ENCODE assay signal across 23 cellular contexts in the genomic region with DNA sequence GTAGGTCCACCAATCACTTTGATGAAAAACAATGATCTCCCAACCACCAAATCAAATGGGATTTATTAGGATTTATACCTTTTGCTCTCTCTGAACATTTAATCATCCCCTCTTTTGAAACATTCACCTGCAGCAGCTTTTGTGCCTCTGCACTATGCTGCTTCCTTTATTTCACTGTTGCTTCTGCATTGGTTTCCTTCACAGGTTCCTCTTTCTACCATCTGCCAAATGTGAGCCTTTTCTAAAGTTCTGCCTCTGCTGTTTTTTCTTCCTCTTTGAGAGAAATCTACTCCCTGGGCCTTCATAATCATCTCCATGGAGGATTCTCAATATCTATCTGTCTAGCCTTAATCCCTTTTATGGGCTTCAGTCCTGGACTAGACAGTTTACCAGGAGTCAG. TPM values are rescaled to one million over a fixed set of nuclear protein-coding genes. Genes with fewer than 3 reads are reported as not detected.
DNase-seq lines count a peak whose midpoint lies in the region; ATAC-seq, FAIRE-seq and TF ChIP-seq lines count a peak whose summit lies in the region.
"Had no signal": no experiment of that assay in that cellular context is flagged by ENCODE, and none has a peak within 500 bp of the region (broad histone marks: within the 10 kb centered on the region; RNA-seq: fewer than 3 reads in every experiment).

No MANE protein-coding gene starts in this region.

- no peaks in the 10 kb centered on the region for H3K9me2 ChIP-seq in SU-DHL-6 (replicated peaks; ENCODE audit: insufficient read depth, low read length)

- no peaks in the 10 kb centered on the region for H3K27me3 ChIP-seq in SU-DHL-6 (ENCODE audit: low read length)
- H3K27me3 ChIP-seq: SJCRH30 had no signal

- peak overlapping the region; percentile 69 for H3K27ac ChIP-seq in SU-DHL-6 (ENCODE audit: low read depth, low read length)
- H3K27ac ChIP-seq: prostate gland, SJCRH30, skin epidermis had no signal

- H3K27me3 Mint-ChIP-seq in naive B cell = no peaks in the 10 kb centered on the region

- peak overlapping the region in 5 of 8 donors; percentile 5 to 58 (median 31) for H3K4me3 Mint-ChIP-seq in naive B cell
- H3K4me3 Mint-ChIP-seq: nephron had no signal

- H3K9ac ChIP-seq in SU-DHL-6 (ENCODE audit: low read length) = no peak overlapping the region

- no peak for DNase-seq in GM12891 (ENCODE audit: insufficient read length, low spot score)
- peak; percentile 46 for DNase-seq in NAMALWA (ENCODE audit: low spot score)
- peak; percentile 46 for DNase-seq in naive B cell
- no peak for DNase-seq in AG08395 (ENCODE audit: low spot score)
- DNase-seq: activated CD4-positive, alpha-beta T cell treated with anti-CD3 and anti-CD28 coated beads for 48 hours; activated naive CD4-positive, alpha-beta T cell; foreskin fibroblast; kidney glomerular epithelial cell; mesendoderm; NCI-H1694; NCI-H446 treated with DMSO at 0.1 percent for 48 hours; SJCRH30; stimulated activated CD8-positive, alpha-beta memory T cell treated with anti-CD3 and anti-CD28 coated beads, Interleukin-4, amount 100 ng/mL, for 48 hours; T-helper 9 cell had no signal

- H3K9me3 ChIP-seq in SU-DHL-6 (ENCODE audit: insufficient read depth, low read length) = no peaks in the 10 kb centered on the region
- H3K9me3 ChIP-seq: prostate gland, SJCRH30 had no signal

- peak; percentile 31 for FAIRE-seq in GM12891 (lab: Jason Lieb, UNC)
- FAIRE-seq: G401.6, GM12878 had no signal

- H3K9me3 Mint-ChIP-seq in naive B cell = no peaks in the 10 kb centered on the region
- H3K9me3 Mint-ChIP-seq: nephron had no signal

- peaks cover 17 to 25% (median 21%) of the 10 kb centered on the region in 3 donors for H3K4me1 Mint-ChIP-seq in naive B cell
- H3K4me1 Mint-ChIP-seq: nephron had no signal

- TF ChIP-seq POLR2A in GM12891 (IDR thresholded peaks at IDR 0.05; ENCODE audit: low read depth, low read length) = no peak

- H3K4me2 ChIP-seq in SU-DHL-6 (ENCODE audit: low read depth, low read length, poor library complexity, severe bottlenecking) = peak overlapping the region; percentile 30

- H2AFZ ChIP-seq in SU-DHL-6 (ENCODE audit: low read depth, low read length, severe bottlenecking) = no peak overlapping the region

- ATAC-seq in naive B cell (ENCODE audit: low read depth in 2 of 2) (peak; percentile 99), GM18909 (IDR thresholded peaks at IDR 0.05; ENCODE audit: poor library complexity, unreplicated experiment) (no peak), GM19463 (IDR thresholded peaks at IDR 0.05; ENCODE audit: unreplicated experiment) (no peak), GM21529 (IDR thresholded peaks at IDR 0.05; ENCODE audit: unreplicated experiment) (no peak)
- ATAC-seq: GM12878 had no signal

- H3K4me3 ChIP-seq in SU-DHL-6 (ENCODE audit: insufficient read depth, low read length, poor library complexity, severe bottlenecking) = no peak overlapping the region
- H3K4me3 ChIP-seq: GM12878, prostate gland, SJCRH30, skin epidermis had no signal

- peaks cover 13% of the 10 kb centered on the region in 2 donors for H3K36me3 Mint-ChIP-seq in naive B cell

- H3K36me3 ChIP-seq in SU-DHL-6 (ENCODE audit: low read length) = peaks cover 3% of the 10 kb centered on the region; the same call in 1 of the 2 replicates
- H3K36me3 ChIP-seq: prostate gland had no signal

- no peak for TF ChIP-seq CTCF in SU-DHL-6 (IDR thresholded peaks at IDR 0.05; ENCODE audit: insufficient read depth, low read length, poor library complexity, severe bottlenecking)

- H3F3A ChIP-seq in SU-DHL-6 (ENCODE audit: insufficient read depth) = peaks cover 10% of the 10 kb centered on the region

- H3K27ac Mint-ChIP-seq in naive B cell = peak overlapping the region in 5 of 6 donors; percentile 15 to 89 (median 71)
- H3K27ac Mint-ChIP-seq: nephron had no signal

- no peaks in the 10 kb centered on the region for H4K20me1 ChIP-seq in SU-DHL-6 (ENCODE audit: low read depth, low read length)

- H3K79me2 ChIP-seq in SU-DHL-6 (ENCODE audit: insufficient read depth, low read length) = no peaks in the 10 kb centered on the region

TF ChIP-seq in GM12891, 5 proteins besides CTCF, POLR2A, EP300 and RAD21:
- TF ChIP-seq SPI1 (IDR thresholded peaks at IDR 0.05; ENCODE audit: low read depth, low read length) (no peak), TAF1 (IDR thresholded peaks at IDR 0.05; ENCODE audit: low read depth, low read length) (no peak), POLR2AphosphoS5 (IDR thresholded peaks at IDR 0.05; ENCODE audit: low read depth, low read length) (no peak), PAX5 (IDR thresholded peaks at IDR 0.05; ENCODE audit: insufficient read depth, low read length, severe bottlenecking) (no peak), POU2F2 (IDR thresholded peaks at IDR 0.05; ENCODE audit: low read depth, low read length) (no peak)
TF ChIP-seq in GM12891: peak in this region for 0.

RNA-seq across cellular contexts. Expression of gene CUL4B, which starts 24.7 kb away (rescaled TPM):
- 16.1 TPM for polyA plus RNA-seq in GM12891 (2012; ENCODE audit: low read depth, missing spikeins)
- 10 to 100 TPM; 20.5 to 26.3 (median 21.9) TPM for polyA plus RNA-seq in naive B cell (ENCODE audit: low read depth in 6 of 6)

Comparison
In these comparisons a context has a peak if more than half of its experiments do, and no peak if none do; other contexts are left out.
1. DNase-seq: peak in NAMALWA (single experiment) and naive B cell (single experiment); none in GM12891 (single experiment) and AG08395 (single experiment).
2. ATAC-seq: peak in naive B cell (2 of 2); none in GM18909 (single experiment), GM19463 (single experiment) and GM21529 (single experiment).